In the genomic region with DNA sequence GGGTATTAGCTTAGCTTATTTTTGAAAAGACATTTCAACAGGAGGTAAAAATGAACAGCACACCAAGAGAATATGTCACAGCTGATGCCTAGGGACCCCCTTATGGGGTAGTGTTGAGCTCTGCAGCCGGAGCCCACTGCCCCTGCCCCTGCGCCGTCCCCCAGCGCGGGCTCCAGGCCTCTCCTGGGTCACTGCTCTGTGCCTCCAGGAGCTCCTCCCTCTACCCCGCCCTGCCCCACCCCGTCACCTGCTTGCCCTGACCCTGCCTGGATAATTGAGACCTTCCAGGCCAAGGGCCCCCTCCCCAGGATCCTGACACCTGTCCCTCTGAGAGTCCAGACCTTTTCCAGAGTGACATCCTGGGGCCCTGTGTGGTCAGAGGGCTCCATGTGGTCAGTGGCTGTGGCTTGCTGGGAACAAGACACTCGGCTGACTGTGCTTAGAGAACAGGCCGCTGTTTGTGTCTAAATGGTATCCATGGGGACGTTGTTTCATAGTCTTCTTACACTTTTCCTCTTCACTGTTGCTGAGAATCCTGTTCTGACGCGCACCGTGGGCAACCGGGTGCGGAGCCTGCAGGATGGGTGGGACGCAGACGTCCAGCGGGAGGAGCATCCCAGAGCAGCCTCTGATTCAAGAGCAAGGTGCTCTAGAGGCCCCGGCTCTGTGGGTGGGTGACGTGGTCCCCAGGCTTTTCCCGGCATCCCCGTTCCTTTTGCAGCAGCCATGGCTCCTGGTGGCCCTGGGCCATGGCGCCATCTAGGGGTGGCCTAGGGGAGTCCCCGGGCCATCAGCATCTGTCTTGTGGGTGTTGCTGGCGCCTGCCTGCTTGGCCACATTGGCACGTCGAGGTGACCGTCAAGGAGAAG, we compare ENCODE assay signal across 9 cellular contexts. TPM values are rescaled to one million over a fixed set of nuclear protein-coding genes. Genes with fewer than 3 reads are reported as not detected.
DNase-seq lines count a peak whose midpoint lies in the region; ATAC-seq and TF ChIP-seq lines count a peak whose summit lies in the region.
"Had no signal": no experiment of that assay in that cellular context is flagged by ENCODE, and none has a peak within 500 bp of the region (broad histone marks: within the 10 kb centered on the region; RNA-seq: fewer than 3 reads in every experiment).

No MANE protein-coding gene starts in this region.

- intact Hi-C loops in lower leg skin (cut with DNase I; ENCODE audit: low total_unique reads), result no loop called here

- H3K27ac ChIP-seq in brain microvascular endothelial cell, result no peak overlapping the region
- H3K27ac ChIP-seq: SK-N-MC had no signal

- H3K27me3 ChIP-seq in brain microvascular endothelial cell (replicated peaks), result no peaks in the 10 kb centered on the region

- in situ Hi-C loops in brain microvascular endothelial cell (cut with HindIII; ENCODE audit: low pct_ligation_motif_present, low sequenced_read_pairs), result no loop called here

- ATAC-seq in left lobe of liver, result peak; percentile 85
- ATAC-seq in GM19035 (IDR thresholded peaks at IDR 0.05; ENCODE audit: unreplicated experiment), result no peak
- ATAC-seq in GM18909 (IDR thresholded peaks at IDR 0.05; ENCODE audit: poor library complexity, unreplicated experiment), result no peak

- 54 to 56% methylated on average over 22 of the region's 28 CpGs for WGBS in lower leg skin, 2 donors

- TF ChIP-seq POLR2A in lower leg skin (IDR thresholded peaks at IDR 0.05), result no peak

- no peaks in the 10 kb centered on the region for H3K36me3 ChIP-seq in brain microvascular endothelial cell (replicated peaks)

- H3K4me3 ChIP-seq in brain microvascular endothelial cell (ENCODE audit: low read depth, low read length) (no peak overlapping the region), lower leg skin (ENCODE audit: low read depth, poor library complexity, severe bottlenecking) (no peak overlapping the region)
- H3K4me3 ChIP-seq: SK-N-MC had no signal

- DNase-seq in T-helper 1 cell, result peak in 4 of 5 donors; percentile 25 to 54 (median 40)
- no peak for DNase-seq in brain microvascular endothelial cell
- peak; percentile 65 for DNase-seq in left lobe of liver (ENCODE audit: low spot score)
- peak; percentile 27 for DNase-seq in stimulated activated CD8-positive, alpha-beta memory T cell treated with anti-CD3 and anti-CD28 coated beads, Interleukin-12 subunit alpha, Interleukin-12 subunit beta, amount 100 ng/mL, for 1 hour (ENCODE audit: low read depth)
- DNase-seq in lower leg skin (ENCODE audit: low spot score in 2 of 2), result no peak

- peak; percentile 64 for TF ChIP-seq CTCF in GM12873 (IDR thresholded peaks at IDR 0.05; ENCODE audit: insufficient read depth, low read depth, low read length, missing control alignments)
- peak; percentile 72 for TF ChIP-seq CTCF in brain microvascular endothelial cell (IDR thresholded peaks at IDR 0.05; ENCODE audit: low read depth, low read length, missing control alignments)
- no peak for TF ChIP-seq CTCF in lower leg skin (IDR thresholded peaks at IDR 0.05)

RNA-seq across cellular contexts. Expression of gene WFIKKN1, which starts 20.0 kb away (rescaled TPM):
- total RNA-seq in left lobe of liver (0.96 TPM), lower leg skin (1 to 10 TPM; 1.3 to 5.0 (median 2.8) TPM)

RNA-seq across cellular contexts. Expression of gene RAB40C, which starts 20.9 kb away (rescaled TPM):
- total RNA-seq in left lobe of liver (15.5 TPM), lower leg skin (100 to 1,000 TPM; 103 to 161 (median 122) TPM)

RNA-seq across cellular contexts. Expression of gene METTL26, which starts 25.4 kb away (rescaled TPM):
- total RNA-seq in left lobe of liver (33.2 TPM), lower leg skin (100 to 1,000 TPM; 108 to 161 (median 111) TPM)

RNA-seq across cellular contexts. Expression of gene MCRIP2, which starts 30.9 kb away (rescaled TPM):
- total RNA-seq in left lobe of liver (101 TPM), lower leg skin (10 to 100 TPM; 10.5 to 31.3 (median 23.2) TPM)

RNA-seq across cellular contexts. Expression of gene WDR90, which starts 38.4 kb away (rescaled TPM):
- total RNA-seq in left lobe of liver (17.2 TPM), lower leg skin (10 to 100 TPM; 11.1 to 32.1 (median 18.9) TPM)

Comparison
In these comparisons a context has a peak if more than half of its experiments do, and no peak if none do; other contexts are left out.
1. CTCF ChIP-seq: peak in GM12873 (single experiment) and brain microvascular endothelial cell (single experiment); none in lower leg skin (0 of 3).
2. DNase-seq: peak in T-helper 1 cell (4 of 5), left lobe of liver (single experiment) and stimulated activated CD8-positive, alpha-beta memory T cell treated with anti-CD3 and anti-CD28 coated beads, Interleukin-12 subunit alpha, Interleukin-12 subunit beta, amount 100 ng/mL, for 1 hour (single experiment); none in brain microvascular endothelial cell (single experiment) and lower leg skin (0 of 2).